Comparison of ENCODE assay signal across 10 cellular contexts in the genomic region with DNA sequence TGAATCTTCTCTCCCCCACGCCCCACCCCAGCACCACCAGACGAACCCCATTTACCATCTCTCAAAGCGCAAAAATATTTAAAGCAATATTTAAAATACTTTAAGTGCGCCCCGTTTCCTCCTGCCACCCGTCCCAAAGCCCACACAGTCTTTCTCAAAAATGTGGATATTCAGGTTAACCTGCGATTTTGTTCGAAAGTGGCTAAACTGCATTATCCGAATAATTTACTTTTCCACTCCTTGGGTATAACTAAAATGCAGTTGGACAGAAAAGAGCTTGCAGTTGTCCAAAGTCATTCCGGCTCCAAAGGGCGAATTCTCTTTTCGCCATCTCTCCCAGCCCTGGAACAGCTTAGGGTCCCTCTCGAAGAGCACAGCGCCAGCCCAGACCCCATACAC. TPM values are rescaled to one million over a fixed set of nuclear protein-coding genes. Genes with fewer than 3 reads are reported as not detected.
DNase-seq lines count a peak whose midpoint lies in the region; ATAC-seq and TF ChIP-seq lines count a peak whose summit lies in the region.
"Had no signal": no experiment of that assay in that cellular context is flagged by ENCODE, and none has a peak within 500 bp of the region (broad histone marks: within the 10 kb centered on the region; RNA-seq: fewer than 3 reads in every experiment).

No MANE protein-coding gene starts in this region.

- H3K27ac ChIP-seq in ascending aorta = no peak overlapping the region
- H3K27ac ChIP-seq in iPS DF 6.9 (ENCODE audit: low read length) = no peak overlapping the region

- no peak for TF ChIP-seq CTCF in ascending aorta (IDR thresholded peaks at IDR 0.05)

- peak overlapping the region; percentile 6 for H3K4me3 Mint-ChIP-seq in activated T-cell treated with anti-CD3 and anti-CD28 coated beads, Interleukin-2, amount 50 U/mL, for 4 hours
- H3K4me3 Mint-ChIP-seq in stimulated activated effector memory CD8-positive, alpha-beta T cell treated with anti-CD3 and anti-CD28 coated beads, Interleukin-12 subunit alpha, Interleukin-12 subunit beta, amount 100 ng/mL, for 72 hours = peak overlapping the region; percentile 61

- H3K9me3 Mint-ChIP-seq in activated T-cell treated with anti-CD3 and anti-CD28 coated beads, Interleukin-2, amount 50 U/mL, for 4 hours = no peaks in the 10 kb centered on the region
- no peaks in the 10 kb centered on the region for H3K9me3 Mint-ChIP-seq in stimulated activated effector memory CD8-positive, alpha-beta T cell treated with anti-CD3 and anti-CD28 coated beads, Interleukin-12 subunit alpha, Interleukin-12 subunit beta, amount 100 ng/mL, for 72 hours

- WGBS in iPS DF 6.9 (ENCODE audit: insufficient coverage, insufficient read length) = no CpG with 5 or more reads among the region's 14 CpGs

- intact Hi-C loops in ascending aorta (cut with DNase I) = no loop called here

- H3K4me1 Mint-ChIP-seq in activated T-cell treated with anti-CD3 and anti-CD28 coated beads, Interleukin-2, amount 50 U/mL, for 4 hours (ENCODE audit: low read depth) = peaks cover 9% of the 10 kb centered on the region
- H3K4me1 Mint-ChIP-seq in stimulated activated effector memory CD8-positive, alpha-beta T cell treated with anti-CD3 and anti-CD28 coated beads, Interleukin-12 subunit alpha, Interleukin-12 subunit beta, amount 100 ng/mL, for 72 hours = peaks cover 17% of the 10 kb centered on the region

- peak overlapping the region; percentile 35 to 55 for H3K4me3 ChIP-seq in ascending aorta
- peak overlapping the region; percentile 51; the same call in 1 of the 2 replicates for H3K4me3 ChIP-seq in iPS DF 6.9 (ENCODE audit: low read length)

- ATAC-seq in activated T-cell treated with anti-CD3 and anti-CD28 coated beads, Interleukin-2, amount 50 U/mL, for 4 hours = no peak
- no peak for ATAC-seq in stimulated activated effector memory CD8-positive, alpha-beta T cell treated with anti-CD3 and anti-CD28 coated beads, Interleukin-12 subunit alpha, Interleukin-12 subunit beta, amount 100 ng/mL, for 72 hours
- no peak for ATAC-seq in GM19023 (IDR thresholded peaks at IDR 0.05; ENCODE audit: unreplicated experiment)

- no peaks in the 10 kb centered on the region for H3K36me3 Mint-ChIP-seq in activated T-cell treated with anti-CD3 and anti-CD28 coated beads, Interleukin-2, amount 50 U/mL, for 4 hours (ENCODE audit: insufficient read depth)
- no peaks in the 10 kb centered on the region for H3K36me3 Mint-ChIP-seq in stimulated activated effector memory CD8-positive, alpha-beta T cell treated with anti-CD3 and anti-CD28 coated beads, Interleukin-12 subunit alpha, Interleukin-12 subunit beta, amount 100 ng/mL, for 72 hours

- H3K27me3 Mint-ChIP-seq in activated T-cell treated with anti-CD3 and anti-CD28 coated beads, Interleukin-2, amount 50 U/mL, for 4 hours (ENCODE audit: low read depth) = peaks cover 67% of the 10 kb centered on the region

- no peaks in the 10 kb centered on the region for H3K9me3 ChIP-seq in ascending aorta
- no peaks in the 10 kb centered on the region for H3K9me3 ChIP-seq in iPS DF 6.9 (ENCODE audit: control insufficient read depth, insufficient read depth, low read length)

- no peak overlapping the region for H3K27ac Mint-ChIP-seq in stimulated activated effector memory CD8-positive, alpha-beta T cell treated with anti-CD3 and anti-CD28 coated beads, Interleukin-12 subunit alpha, Interleukin-12 subunit beta, amount 100 ng/mL, for 72 hours
- H3K27ac Mint-ChIP-seq: CD14-positive monocyte had no signal

- no peak for DNase-seq in activated T-cell treated with anti-CD3 and anti-CD28 coated beads, Interleukin-2, amount 50 U/mL, for 4 hours
- DNase-seq in activated T-cell treated with anti-CD3 and anti-CD28 coated beads, Interleukin-2, amount 50 U/mL, for 1 hour = no peak
- DNase-seq in ascending aorta (ENCODE audit: low spot score in 2 of 2) (no peak), iPS DF 6.9 (ENCODE audit: low read depth, low spot score) (no peak), epidermal melanocyte (ENCODE audit: insufficient read length, low spot score) (no peak), EL (no peak)
- DNase-seq in stimulated activated effector memory CD8-positive, alpha-beta T cell treated with anti-CD3 and anti-CD28 coated beads, Interleukin-12 subunit alpha, Interleukin-12 subunit beta, amount 100 ng/mL, for 72 hours (ENCODE audit: low spot score in 2 of 2) = no peak

- H3K4me1 ChIP-seq in ascending aorta (no peaks in the 10 kb centered on the region), iPS DF 6.9 (ENCODE audit: control insufficient read depth, insufficient read depth, low read length) (no peaks in the 10 kb centered on the region; the same call in 1 of the 2 replicates)

- no peaks in the 10 kb centered on the region for H3K27me3 ChIP-seq in ascending aorta
- peaks cover 36% of the 10 kb centered on the region for H3K27me3 ChIP-seq in iPS DF 6.9 (ENCODE audit: control insufficient read depth, insufficient read depth, low read length)

- H3K36me3 ChIP-seq in ascending aorta (no peaks in the 10 kb centered on the region), iPS DF 6.9 (ENCODE audit: control insufficient read depth, insufficient read depth, low read length) (no peaks in the 10 kb centered on the region)

RNA-seq across cellular contexts. Expression of a gene that starts 0.7 kb away (rescaled TPM):
- not detected for total RNA-seq in activated T-cell treated with anti-CD3 and anti-CD28 coated beads, Interleukin-2, amount 50 U/mL, for 4 hours
- not detected for total RNA-seq in ascending aorta
- total RNA-seq: T-helper 2 cell treated with Interferon-gamma antibody and Interleukin-4, amounts not matched to agents 100 ng/mL and 5 ng/mL, for 36 hours had no signal

RNA-seq across cellular contexts. Expression of a gene that starts 36.8 kb away (rescaled TPM):
- total RNA-seq in activated T-cell treated with anti-CD3 and anti-CD28 coated beads, Interleukin-2, amount 50 U/mL, for 4 hours = 10 to 100 TPM; 78.1 to 80.9 (median 80.7) TPM
- 11.9 TPM for total RNA-seq in ascending aorta

RNA-seq across cellular contexts. Expression of a gene that starts 59.4 kb away (rescaled TPM):
- 10 to 100 TPM in 2 of 3 donors, 1 to 10 TPM in 1; 9.7 to 14.7 (median 14.5) TPM for total RNA-seq in activated T-cell treated with anti-CD3 and anti-CD28 coated beads, Interleukin-2, amount 50 U/mL, for 4 hours
- total RNA-seq in ascending aorta = not detected

Comparison
In these comparisons a context has a peak if more than half of its experiments do, and no peak if none do; other contexts are left out.
1. RNA of a gene that starts 59.4 kb away (total RNA-seq): 9.7 to 14.7 TPM in activated T-cell treated with anti-CD3 and anti-CD28 coated beads, Interleukin-2, amount 50 U/mL, for 4 hours; not detected in ascending aorta (single experiment); every median in the first group is over 10 times any median in the second.